ENCODE assay signal across 8 cellular contexts in genomic region chr14:52315355-52315718, GRCh38.
DNase-seq lines count a peak whose midpoint lies in the region; ATAC-seq lines count a peak whose summit lies in the region.

No MANE protein-coding gene starts in this region.

- H3K27me3 ChIP-seq in HUES48 (ENCODE audit: control insufficient read depth, insufficient read depth, low read length) (peaks cover 69% of the 10 kb centered on the region), muscle layer of duodenum (ENCODE audit: low read depth, low read length) (no peaks in the 10 kb centered on the region)

- H3K27ac ChIP-seq in HUES48 (ENCODE audit: low read depth, low read length) = no peak overlapping the region
- H3K27ac ChIP-seq in muscle layer of duodenum (ENCODE audit: low read length) = peak overlapping the region; percentile 35

- H3K9ac ChIP-seq in HUES48 (ENCODE audit: low read depth, low read length) = no peak overlapping the region

- no peaks in the 10 kb centered on the region for H3K36me3 ChIP-seq in HUES48 (ENCODE audit: control insufficient read depth, insufficient read depth, low read length)
- H3K36me3 ChIP-seq in muscle layer of duodenum (ENCODE audit: control insufficient read depth in 1 of 2, insufficient read depth in 2 of 2, low read length in 2 of 2) = no peaks in the 10 kb centered on the region

- peaks cover 3% of the 10 kb centered on the region; the same call in 1 of the 2 replicates for H3K4me1 ChIP-seq in HUES48 (ENCODE audit: control insufficient read depth, insufficient read depth, low read length)
- peaks cover 9 to 31% of the 10 kb centered on the region in 2 donors for H3K4me1 ChIP-seq in muscle layer of duodenum (ENCODE audit: control insufficient read depth in 1 of 2, insufficient read depth in 2 of 2, low read length in 2 of 2)

- H3K4me3 ChIP-seq in HUES48 (ENCODE audit: low read depth, low read length) (peak overlapping the region; percentile 71), muscle layer of duodenum (ENCODE audit: low read depth in 1 of 2, low read length in 2 of 2) (peak overlapping the region; percentile 80 to 81)

- H3K9me3 ChIP-seq in HUES48 (ENCODE audit: control insufficient read depth, insufficient read depth, low read length) = no peaks in the 10 kb centered on the region
- no peaks in the 10 kb centered on the region for H3K9me3 ChIP-seq in muscle layer of duodenum (ENCODE audit: control insufficient read depth in 1 of 2, low read length in 2 of 2)

- ATAC-seq in HG02852 (IDR thresholded peaks at IDR 0.05; ENCODE audit: unreplicated experiment) (no peak), HG03378 (IDR thresholded peaks at IDR 0.05; ENCODE audit: unreplicated experiment) (no peak), HG02870 (IDR thresholded peaks at IDR 0.05; ENCODE audit: unreplicated experiment) (no peak)

- DNase-seq in AG08396 (ENCODE audit: low spot score) (peak; percentile 30), DMS114 treated with DMSO at 0.1 percent for 48 hours (lab: John Stamatoyannopoulos, UW; ENCODE audit: unreplicated experiment) (no peak)
- peak; percentile 47 for DNase-seq in central memory CD4-positive, alpha-beta T cell
